ENCODE assay signal across 19 cellular contexts in genomic region chr6:41775293-41775882, GRCh38. TPM values are rescaled to one million over a fixed set of nuclear protein-coding genes. Genes with fewer than 3 reads are reported as not detected.
A peak's percentile ranks its signal among the peaks of the same experiment; 100 is the strongest.
DNase-seq lines count a peak whose midpoint lies in the region; ATAC-seq, FAIRE-seq and TF ChIP-seq lines count a peak whose summit lies in the region.
"Had no signal": no experiment of that assay in that cellular context is flagged by ENCODE, and none has a peak within 500 bp of the region (broad histone marks: within the 10 kb centered on the region; RNA-seq: fewer than 3 reads in every experiment).

No MANE protein-coding gene starts in this region.

- H2BK12ac ChIP-seq in trophoblast cell (ENCODE audit: low read length) = no peak overlapping the region

- intact Hi-C loops in Right ventricle myocardium superior (cut with DNase I) = loop anchor here (5.0 to 10.0 kb wide), 3 partner anchors 171 to 389 kb away; no protein-coding TSS in a partner anchor
- intact Hi-C loops in Right ventricle myocardium inferior (cut with DNase I) = loop anchor here (5.0 kb wide), 3 partner anchors 78 to 408 kb away; no protein-coding TSS in a partner anchor

- DNase-seq in Right ventricle myocardium superior (peak; percentile 30), Right ventricle myocardium inferior (ENCODE audit: missing footprints) (no peak), endothelial cell (ENCODE audit: low spot score) (no peak), trophoblast cell (no peak), RCC 7860 (ENCODE audit: low spot score) (no peak)
- no peak for DNase-seq in stimulated activated CD4-positive, alpha-beta T cell treated with anti-CD3 and anti-CD28 coated beads, Interleukin-2, amount 100 ng/mL, for 24 hours
- no peak for DNase-seq in stimulated activated naive CD8-positive, alpha-beta T cell treated with anti-CD3 and anti-CD28 coated beads, Interleukin-15, amount 100 ng/mL, for 72 hours

- peaks cover 2% of the 10 kb centered on the region for H3K79me1 ChIP-seq in trophoblast cell (ENCODE audit: low read length)

- peaks cover 35% of the 10 kb centered on the region for H3K36me3 Mint-ChIP-seq in endothelial cell (ENCODE audit: low read depth, unreplicated experiment)

- no peak overlapping the region for H3K23ac ChIP-seq in trophoblast cell (ENCODE audit: low read length)

- no peak for FAIRE-seq in RCC 7860 (lab: Jason Lieb, UNC)
- FAIRE-seq: A549, D721Med had no signal

- no peak for TF ChIP-seq CTCF in endothelial cell (IDR thresholded peaks at IDR 0.05; ENCODE audit: unreplicated experiment)

- peak overlapping the region; percentile 15 for H3K4me3 Mint-ChIP-seq in endothelial cell (ENCODE audit: unreplicated experiment)
- H3K4me3 Mint-ChIP-seq in stimulated activated naive CD8-positive, alpha-beta T cell treated with anti-CD3 and anti-CD28 coated beads, Interleukin-15, amount 100 ng/mL, for 72 hours = no peak overlapping the region
- H3K4me3 Mint-ChIP-seq: CD4-positive, alpha-beta T cell; GM23338; HFFc6 had no signal

- H3K27ac ChIP-seq in trophoblast cell (ENCODE audit: low read depth, low read length) = no peak overlapping the region
- H3K27ac ChIP-seq: 22Rv1, A549, C4-2B, HL-60 had no signal

- no peak overlapping the region for H3K9ac ChIP-seq in trophoblast cell (ENCODE audit: low read length)

- no peak overlapping the region for H2BK120ac ChIP-seq in trophoblast cell (ENCODE audit: insufficient read depth, low read length, poor library complexity)

- H3K27ac Mint-ChIP-seq in endothelial cell (ENCODE audit: unreplicated experiment) = no peak overlapping the region
- H3K27ac Mint-ChIP-seq in stimulated activated naive CD8-positive, alpha-beta T cell treated with anti-CD3 and anti-CD28 coated beads, Interleukin-15, amount 100 ng/mL, for 72 hours = no peak overlapping the region
- H3K27ac Mint-ChIP-seq: CD4-positive, alpha-beta T cell; GM23338; HFFc6 had no signal

- no peak overlapping the region for H4K12ac ChIP-seq in trophoblast cell (ENCODE audit: low read depth, low read length)

- no peaks in the 10 kb centered on the region for H3K27me3 ChIP-seq in trophoblast cell (ENCODE audit: insufficient read depth, low read length)

- no peak overlapping the region for H2AFZ ChIP-seq in trophoblast cell (ENCODE audit: insufficient read depth, low read length, poor library complexity)
- H2AFZ ChIP-seq: GM23338 had no signal

- peaks cover 2 to 6% of the 10 kb centered on the region in 2 experiments for H3K4me1 ChIP-seq in trophoblast cell (ENCODE audit: control insufficient read depth in 1 of 2, insufficient read depth in 2 of 2, low read length in 2 of 2)
- H3K4me1 ChIP-seq: Caco-2 had no signal

- no peak overlapping the region for H4K8ac ChIP-seq in trophoblast cell (ENCODE audit: low read depth, low read length)

- no peaks in the 10 kb centered on the region for H3K27me3 Mint-ChIP-seq in endothelial cell (ENCODE audit: unreplicated experiment)
- no peaks in the 10 kb centered on the region for H3K27me3 Mint-ChIP-seq in stimulated activated naive CD8-positive, alpha-beta T cell treated with anti-CD3 and anti-CD28 coated beads, Interleukin-15, amount 100 ng/mL, for 72 hours

- ATAC-seq in Right ventricle myocardium superior (ENCODE audit: poor library complexity) (no peak), Right ventricle myocardium inferior (no peak)
- no peak for ATAC-seq in stimulated activated naive CD8-positive, alpha-beta T cell treated with anti-CD3 and anti-CD28 coated beads, Interleukin-15, amount 100 ng/mL, for 72 hours

- H3K79me2 ChIP-seq in trophoblast cell (ENCODE audit: control insufficient read depth, insufficient read depth, low read length, poor library complexity) = no peaks in the 10 kb centered on the region

- H3K9me3 Mint-ChIP-seq in endothelial cell (ENCODE audit: unreplicated experiment) = no peaks in the 10 kb centered on the region
- H3K9me3 Mint-ChIP-seq in stimulated activated naive CD8-positive, alpha-beta T cell treated with anti-CD3 and anti-CD28 coated beads, Interleukin-15, amount 100 ng/mL, for 72 hours = no peaks in the 10 kb centered on the region
- H3K9me3 Mint-ChIP-seq: CD4-positive, alpha-beta T cell; GM23338; HFFc6 had no signal

- H4K91ac ChIP-seq in trophoblast cell (ENCODE audit: low read depth, low read length) = no peak overlapping the region

- H3K4me1 Mint-ChIP-seq in endothelial cell (ENCODE audit: unreplicated experiment) = peaks cover 11% of the 10 kb centered on the region
- peaks cover 13% of the 10 kb centered on the region for H3K4me1 Mint-ChIP-seq in stimulated activated naive CD8-positive, alpha-beta T cell treated with anti-CD3 and anti-CD28 coated beads, Interleukin-15, amount 100 ng/mL, for 72 hours

- no peaks in the 10 kb centered on the region for H3K9me3 ChIP-seq in trophoblast cell (ENCODE audit: insufficient read depth, low read depth, low read length)
- H3K9me3 ChIP-seq: A549, Caco-2 had no signal

- H3K18ac ChIP-seq in trophoblast cell (ENCODE audit: low read length) = no peak overlapping the region

- no peak overlapping the region for H3K4me2 ChIP-seq in trophoblast cell (ENCODE audit: low read length)
- H3K4me2 ChIP-seq: A549, GM23338 had no signal

- no CpG with 5 or more reads among the region's 13 CpGs for WGBS in trophoblast cell (ENCODE audit: extremely low coverage, insufficient coverage, insufficient read length)

- peak overlapping the region; percentile 5 for H3K4me3 ChIP-seq in trophoblast cell (ENCODE audit: low read depth, low read length)
- H3K4me3 ChIP-seq: A549, GM23338 had no signal

- H3K14ac ChIP-seq in trophoblast cell (ENCODE audit: low read length) = no peak overlapping the region

- no peak overlapping the region for H2BK5ac ChIP-seq in trophoblast cell (ENCODE audit: low read depth, low read length, poor library complexity)

- H2AK5ac ChIP-seq in trophoblast cell (ENCODE audit: low read length) = peak overlapping the region; percentile 13

- peaks cover 30 to 41% of the 10 kb centered on the region in 2 experiments for H3K36me3 ChIP-seq in trophoblast cell (ENCODE audit: control insufficient read depth in 1 of 2, insufficient read depth in 2 of 2, low read length in 2 of 2)

- no peak overlapping the region for H3K4ac ChIP-seq in trophoblast cell (ENCODE audit: low read depth, low read length)

RNA-seq across cellular contexts. Expression of gene FRS3, which starts 4.3 kb away (rescaled TPM):
- total RNA-seq in Right ventricle myocardium superior = 4.8 TPM
- 5.1 TPM for total RNA-seq in Right ventricle myocardium inferior
- total RNA-seq in endothelial cell (ENCODE audit: unreplicated experiment) = 8.8 TPM
- polyA plus RNA-seq in trophoblast cell (2013) = 3.6 and 4.1 TPM in 2 replicates

RNA-seq across cellular contexts. Expression of gene PRICKLE4, which starts 5.2 kb away (rescaled TPM):
- total RNA-seq in Right ventricle myocardium superior = 4.0 TPM
- 3.3 TPM for total RNA-seq in Right ventricle myocardium inferior
- total RNA-seq in endothelial cell (ENCODE audit: unreplicated experiment) = 20.7 TPM
- polyA plus RNA-seq in trophoblast cell (2013) = 0.29 and 0.36 TPM in 2 replicates
- total RNA-seq: CD4-positive, alpha-beta T cell; IMR-90 had no signal

RNA-seq across cellular contexts. Expression of gene TOMM6, which starts 12.1 kb away (rescaled TPM):
- total RNA-seq in Right ventricle myocardium superior (218 TPM), Right ventricle myocardium inferior (226 TPM), endothelial cell (ENCODE audit: unreplicated experiment) (167 TPM)
- 214 and 233 TPM in 2 replicates for polyA plus RNA-seq in trophoblast cell (2013)

RNA-seq across cellular contexts. Expression of gene PGC, which starts 28.2 kb away (rescaled TPM):
- total RNA-seq in Right ventricle myocardium superior = not detected
- total RNA-seq in Right ventricle myocardium inferior = not detected
- not detected for total RNA-seq in endothelial cell (ENCODE audit: unreplicated experiment)
- 14.2 and 17.6 TPM in 2 replicates for polyA plus RNA-seq in trophoblast cell (2013)
- total RNA-seq: CD4-positive, alpha-beta T cell; GM23338; HFFc6; HT1080; IMR-90 had no signal
- polyA plus RNA-seq: A549, BJ, GM23338, IMR-90 had no signal

RNA-seq across cellular contexts. Expression of gene TFEB, which starts 40.0 kb away (rescaled TPM):
- total RNA-seq in Right ventricle myocardium superior (40.7 TPM), Right ventricle myocardium inferior (39.5 TPM), endothelial cell (ENCODE audit: unreplicated experiment) (10.4 TPM)
- 25.4 and 27.9 TPM in 2 replicates for polyA plus RNA-seq in trophoblast cell (2013)
